Comparison of ENCODE assay signal across 23 cellular contexts in genomic region chr4:68367835-68368234, GRCh38. TPM values are rescaled to one million over a fixed set of nuclear protein-coding genes. Genes with fewer than 3 reads are reported as not detected.
DNase-seq lines count a peak whose midpoint lies in the region; ATAC-seq, FAIRE-seq and TF ChIP-seq lines count a peak whose summit lies in the region.
"Had no signal": no experiment of that assay in that cellular context is flagged by ENCODE, and none has a peak within 500 bp of the region (broad histone marks: within the 10 kb centered on the region; RNA-seq: fewer than 3 reads in every experiment).

No MANE protein-coding gene starts in this region.

- no peak overlapping the region for H2AK5ac ChIP-seq in H1 (ENCODE audit: low read depth, low read length)

- DNase-seq in Caki2 (ENCODE audit: low read depth) (peak; percentile 10), PC-3 (no peak), H1 (ENCODE audit: low read depth in 1 of 2, low spot score in 2 of 2) (no peak), mesothelial cell of epicardium (ENCODE audit: low spot score in 2 of 2, unreplicated experiment in 2 of 2) (no peak), DMS79 treated with DMSO at 0.1 percent for 48 hours (lab: John Stamatoyannopoulos, UW) (no peak), DMS79 (lab: John Stamatoyannopoulos, UW) (no peak)
- no peak for DNase-seq in stimulated activated CD4-positive, alpha-beta T cell treated with anti-CD3 and anti-CD28 coated beads, Interleukin-15, amount 100 ng/mL, for 24 hours
- DNase-seq in activated naive CD4-positive, alpha-beta T cell treated with anti-CD3 and anti-CD28 coated beads, Interleukin-2, amount 50 U/mL, for 72 hours (ENCODE audit: low spot score in 2 of 2): no peak
- DNase-seq: ACHN; activated CD4-positive, alpha-beta T cell treated with anti-CD3 and anti-CD28 coated beads, Interleukin-2, amount 50 U/mL, for 48 hours; activated naive CD4-positive, alpha-beta T cell treated with anti-CD3 and anti-CD28 coated beads, Interleukin-2, amount 50 U/mL, for 16 hours; amygdala; esophagus squamous epithelium; foreskin melanocyte; heart right ventricle; naive thymus-derived CD8-positive, alpha-beta T cell; NCI-H146; occipital lobe; stomach; thyroid gland had no signal

- H2AFZ ChIP-seq in PC-3 (ENCODE audit: low read length) (0 out of 2 replicates have a peak overlapping the region, but pooled peaks have one; percentile 6), H1 (ENCODE audit: low read length) (no peak overlapping the region)

- H3K9me3 ChIP-seq in PC-3 (ENCODE audit: low read length): no peaks in the 10 kb centered on the region
- H3K9me3 ChIP-seq in H1 (ENCODE audit: insufficient read depth in 2 of 2, low read depth in 1 of 2, low read length in 1 of 2): peaks cover 8 to 16% of the 10 kb centered on the region in 2 experiments
- H3K9me3 ChIP-seq: esophagus squamous epithelium, heart right ventricle, stomach, thyroid gland had no signal

- peak overlapping the region; percentile 87 for H3K27ac Mint-ChIP-seq in mesothelial cell of epicardium
- no peak overlapping the region for H3K27ac Mint-ChIP-seq in activated naive CD4-positive, alpha-beta T cell treated with anti-CD3 and anti-CD28 coated beads, Interleukin-2, amount 50 U/mL, for 72 hours
- H3K27ac Mint-ChIP-seq: naive thymus-derived CD8-positive, alpha-beta T cell had no signal

- H3K4me1 ChIP-seq in PC-3 (ENCODE audit: insufficient read depth, low read length): peaks cover 40% of the 10 kb centered on the region
- H3K4me1 ChIP-seq in H1 (replicated peaks in 1 of 4; ENCODE audit: control insufficient read depth in 3 of 4, insufficient read depth in 4 of 4, low read length in 3 of 4): peaks cover 0 to 8% (median 3%) of the 10 kb centered on the region in 4 experiments; a peak in 3 of 7 replicates
- H3K4me1 ChIP-seq: thyroid gland had no signal

- H2BK20ac ChIP-seq in H1 (ENCODE audit: low read length): no peak overlapping the region

- H3K4me3 Mint-ChIP-seq in mesothelial cell of epicardium: no peak overlapping the region
- H3K4me3 Mint-ChIP-seq: naive thymus-derived CD8-positive, alpha-beta T cell had no signal

- intact Hi-C loops in PC-3 (cut with micrococcal nuclease): loop anchor here (2.0 kb wide), 1 partner anchor 21 kb away; no protein-coding TSS in a partner anchor

- in situ Hi-C loops in Caki2 (cut with HindIII; ENCODE audit: low pct_unique_long_range_greater_than_20kb, low sequenced_read_pairs): no loop called here

- no peak overlapping the region for H2BK15ac ChIP-seq in H1 (ENCODE audit: low read length)

- TF ChIP-seq EP300 in H1 (IDR thresholded peaks at IDR 0.05; ENCODE audit: borderline replicate concordance in 1 of 2, low read depth in 2 of 2, low read length in 2 of 2): no peak

- no TSS peak for BruUV-seq in PC-3 (replicated peaks; lab: Mats Ljungman, UMichigan)

- no peak overlapping the region for H4K91ac ChIP-seq in H1 (replicated peaks; ENCODE audit: insufficient read length, low read length)

- H3K4ac ChIP-seq in H1 (replicated peaks; ENCODE audit: insufficient read length, low read depth, low read length): no peak overlapping the region

- no peak overlapping the region for H2BK5ac ChIP-seq in H1 (ENCODE audit: low read depth, low read length)

- H3K27me3 ChIP-seq in PC-3 (ENCODE audit: low read length) (no peaks in the 10 kb centered on the region), H1 (replicated peaks in 1 of 4; ENCODE audit: control insufficient read depth in 3 of 4, extremely low read depth in 1 of 4, insufficient read depth in 3 of 4, low read length in 3 of 4) (peaks cover 8 to 21% (median 9%) of the 10 kb centered on the region in 4 experiments; a peak in 6 of 7 replicates)
- H3K27me3 ChIP-seq: thyroid gland had no signal

- no peak overlapping the region for H3K14ac ChIP-seq in H1 (ENCODE audit: insufficient read length)

- H3K36me3 Mint-ChIP-seq in mesothelial cell of epicardium: no peaks in the 10 kb centered on the region
- no peaks in the 10 kb centered on the region for H3K36me3 Mint-ChIP-seq in activated naive CD4-positive, alpha-beta T cell treated with anti-CD3 and anti-CD28 coated beads, Interleukin-2, amount 50 U/mL, for 72 hours

- H3K27ac ChIP-seq in PC-3 (ENCODE audit: low read length) (peak overlapping the region; percentile 74), H1 (ENCODE audit: low read depth, low read length) (no peak overlapping the region)
- H3K27ac ChIP-seq: coronary artery, heart right ventricle, stomach, thyroid gland had no signal

- no peak overlapping the region for H2BK12ac ChIP-seq in H1 (ENCODE audit: low read depth, low read length)

- H3F3A ChIP-seq in PC-3 (ENCODE audit: low read length, unreplicated experiment): peaks cover 15% of the 10 kb centered on the region

- H3K27me3 Mint-ChIP-seq in mesothelial cell of epicardium (ENCODE audit: low read depth): no peaks in the 10 kb centered on the region

- CTCF ChIA-PET in PC-3 (lab: Charles Lee): no interaction called here
- CTCF ChIA-PET in H1 (lab: Charles Lee; ENCODE audit: partially characterized antibody): interaction anchor here (1.0 to 3.8 kb wide), 3 partner anchors 9 to 37 kb away, joined by 3 to 26 read pairs (median 5); no protein-coding TSS in a partner anchor

- H3K4me2 ChIP-seq in PC-3 (ENCODE audit: low read length): peak overlapping the region; percentile 71
- H3K4me2 ChIP-seq in H1 (ENCODE audit: insufficient read depth in 1 of 2, low read depth in 2 of 2, low read length in 2 of 2): no peak overlapping the region

- no peak for ATAC-seq in PC-3
- no peak for ATAC-seq in activated naive CD4-positive, alpha-beta T cell treated with anti-CD3 and anti-CD28 coated beads, Interleukin-2, amount 50 U/mL, for 72 hours
- ATAC-seq: activated CD4-positive, CD25-positive, alpha-beta regulatory T cell treated with anti-CD3 and anti-CD28 coated beads, Interleukin-2, amount 50 U/mL, for 24 hours; heart right ventricle; naive thymus-derived CD8-positive, alpha-beta T cell had no signal

- no peak overlapping the region for H3K23ac ChIP-seq in H1 (ENCODE audit: insufficient read length)

- H3K36me3 ChIP-seq in PC-3 (ENCODE audit: low read depth, low read length): no peaks in the 10 kb centered on the region
- no peaks in the 10 kb centered on the region for H3K36me3 ChIP-seq in H1 (ENCODE audit: control insufficient read depth in 2 of 4, insufficient read depth in 4 of 4, low read length in 3 of 4)
- H3K36me3 ChIP-seq: esophagus squamous epithelium, heart right ventricle, stomach, thyroid gland had no signal

- H4K8ac ChIP-seq in H1 (ENCODE audit: extremely low read depth, insufficient read depth, low read length): no peak overlapping the region

- POLR2A ChIA-PET in PC-3 (lab: Charles Lee; ENCODE audit: unreplicated experiment): interaction anchor here (0.5 kb wide), 1 partner anchor 24 kb away, joined by 4 read pairs; no protein-coding TSS in a partner anchor
- POLR2A ChIA-PET in H1 (lab: Charles Lee; ENCODE audit: partially characterized antibody): interaction anchor here (0.8 to 1.5 kb wide), 3 partner anchors 29 to 42 kb away, joined by 4 read pairs; no protein-coding TSS in a partner anchor

- 72% methylated on average over 3 of the region's 3 CpGs; no CpG with 5 or more reads in 1 of the 2 experiments for WGBS in H1 (ENCODE audit: extremely low coverage in 1 of 2, insufficient coverage in 1 of 2, insufficient read length in 1 of 2, insufficient replicate concordance in 2 of 2, low coverage in 1 of 2, low lambda C conversion rate in 2 of 2, missing lambda C conversion rate in 1 of 2), 2 experiments

- H3K56ac ChIP-seq in H1 (replicated peaks; ENCODE audit: insufficient read length, low read depth, low read length): no peak overlapping the region

- H3K79me2 ChIP-seq in PC-3 (ENCODE audit: low read length) (no peaks in the 10 kb centered on the region), H1 (ENCODE audit: control insufficient read depth in 1 of 2, insufficient read depth in 2 of 2, low read length in 2 of 2) (no peaks in the 10 kb centered on the region)

- peaks cover 5% of the 10 kb centered on the region for H3K9me3 Mint-ChIP-seq in mesothelial cell of epicardium
- no peaks in the 10 kb centered on the region for H3K9me3 Mint-ChIP-seq in activated naive CD4-positive, alpha-beta T cell treated with anti-CD3 and anti-CD28 coated beads, Interleukin-2, amount 50 U/mL, for 72 hours
- H3K9me3 Mint-ChIP-seq: naive thymus-derived CD8-positive, alpha-beta T cell had no signal

- no peak for TF ChIP-seq RAD21 in H1 (IDR thresholded peaks at IDR 0.05 in 1 of 2, conservative IDR thresholded peaks at IDR 0.05 in 1 of 2; ENCODE audit: low read depth in 2 of 2, low read length in 2 of 2)

- no peaks in the 10 kb centered on the region for H3K9me2 ChIP-seq in PC-3 (replicated peaks; ENCODE audit: low read length)

- peaks cover 19% of the 10 kb centered on the region for H3K4me1 Mint-ChIP-seq in mesothelial cell of epicardium

- no peaks in the 10 kb centered on the region for H4K20me1 ChIP-seq in PC-3 (ENCODE audit: low read length)
- H4K20me1 ChIP-seq in H1 (replicated peaks in 1 of 2; ENCODE audit: control insufficient read depth in 1 of 2, insufficient read depth in 2 of 2, low read length in 2 of 2): no peaks in the 10 kb centered on the region

- no peak for FAIRE-seq in H1 (lab: Jason Lieb, UNC)
- FAIRE-seq: GM18507 had no signal

- no peaks in the 10 kb centered on the region for H3K23me2 ChIP-seq in H1 (ENCODE audit: low read depth, low read length)

- H3K79me1 ChIP-seq in H1 (ENCODE audit: low read depth, low read length): no peaks in the 10 kb centered on the region

- TF ChIP-seq CTCF in PC-3 (conservative IDR thresholded peaks at IDR 0.05; ENCODE audit: low read depth, low read length): no peak
- TF ChIP-seq CTCF in H1 (IDR thresholded peaks at IDR 0.05; ENCODE audit: control extremely low read depth in 1 of 3, insufficient read depth in 1 of 3, low read depth in 1 of 3, low read length in 3 of 3): no peak
- no peak for TF ChIP-seq CTCF in mesothelial cell of epicardium (IDR thresholded peaks at IDR 0.05; ENCODE audit: unreplicated experiment)

- no peak overlapping the region for H2BK120ac ChIP-seq in H1 (replicated peaks; ENCODE audit: low read depth, low read length)

- H3K18ac ChIP-seq in H1 (ENCODE audit: extremely low read depth, low read length): no peak overlapping the region

- no peak overlapping the region for H3K9ac ChIP-seq in PC-3 (ENCODE audit: low read length)
- H3K9ac ChIP-seq in H1 (replicated peaks in 1 of 4; ENCODE audit: extremely low read depth in 1 of 4, low read depth in 3 of 4, low read length in 3 of 4): no peak overlapping the region

- H4K5ac ChIP-seq in H1 (ENCODE audit: insufficient read length, low read depth, low read length): no peak overlapping the region

- H3K4me3 ChIP-seq in PC-3 (ENCODE audit: low read length): no peak overlapping the region
- no peak overlapping the region for H3K4me3 ChIP-seq in H1 (ENCODE audit: extremely low read depth in 1 of 4, insufficient read depth in 2 of 4, low read depth in 3 of 4, low read length in 4 of 4)
- H3K4me3 ChIP-seq: coronary artery, esophagus squamous epithelium, heart right ventricle, stomach, thyroid gland had no signal

- no peak for TF ChIP-seq POLR2A in H1 (IDR thresholded peaks at IDR 0.05; ENCODE audit: control extremely low read depth in 1 of 2, low read depth in 2 of 2, low read length in 2 of 2)

RNA-seq across cellular contexts. Expression of gene YTHDC1, which starts 17.9 kb away (rescaled TPM):
- total RNA-seq in Caki2 (2014; rRNA removed; shearing (Covaris generic); ENCODE audit: low replicate concordance): 8.2 and 9.7 TPM in 2 replicates
- total RNA-seq in PC-3 (2014; rRNA removed): 47.6 and 55.5 TPM in 2 replicates
- total RNA-seq in H1 (2021; fragmentation: NEBNext Ultra II Directional; extraction: Animal tissue kit (Norgen Biotek cat#: 25700)): 89.5 and 94.5 TPM in 2 replicates
- polyA plus RNA-seq in H1 (2011; rRNA removed): 25.7 and 30.8 TPM in 2 replicates
- polyA plus RNA-seq in H1 (2011; cell fraction: cytosol; rRNA removed): 48.9 TPM
- 48.5 TPM for polyA plus RNA-seq in H1 (2011; cell fraction: nucleus; rRNA removed)
- 62.5 to 98.2 TPM (median 70.3 TPM) in 4 replicates for polyA plus RNA-seq in H1 (2012, experiment 1 of 2)
- 6.3 TPM for polyA plus RNA-seq in H1 (2012, experiment 2 of 2)
- polyA plus RNA-seq in H1 (2013, experiment 1 of 2): 64.1 TPM
- polyA plus RNA-seq in H1 (2013, experiment 2 of 2): 57.2 TPM
- polyA minus RNA-seq in H1 (2011; rRNA and poly(A)+ RNA removed): 45.0 and 55.8 TPM in 2 replicates
- 26.1 TPM for polyA minus RNA-seq in H1 (2011; cell fraction: cytosol; rRNA and poly(A)+ RNA removed)
- 109 TPM for polyA minus RNA-seq in H1 (2011; cell fraction: nucleus; rRNA and poly(A)+ RNA removed)
- total RNA-seq in mesothelial cell of epicardium: 137 to 146 TPM (median 146 TPM) in 3 replicates
- 10 to 100 TPM; 83.2 to 87.3 TPM for total RNA-seq in activated naive CD4-positive, alpha-beta T cell treated with anti-CD3 and anti-CD28 coated beads, Interleukin-2, amount 50 U/mL, for 72 hours
